In the genomic region with DNA sequence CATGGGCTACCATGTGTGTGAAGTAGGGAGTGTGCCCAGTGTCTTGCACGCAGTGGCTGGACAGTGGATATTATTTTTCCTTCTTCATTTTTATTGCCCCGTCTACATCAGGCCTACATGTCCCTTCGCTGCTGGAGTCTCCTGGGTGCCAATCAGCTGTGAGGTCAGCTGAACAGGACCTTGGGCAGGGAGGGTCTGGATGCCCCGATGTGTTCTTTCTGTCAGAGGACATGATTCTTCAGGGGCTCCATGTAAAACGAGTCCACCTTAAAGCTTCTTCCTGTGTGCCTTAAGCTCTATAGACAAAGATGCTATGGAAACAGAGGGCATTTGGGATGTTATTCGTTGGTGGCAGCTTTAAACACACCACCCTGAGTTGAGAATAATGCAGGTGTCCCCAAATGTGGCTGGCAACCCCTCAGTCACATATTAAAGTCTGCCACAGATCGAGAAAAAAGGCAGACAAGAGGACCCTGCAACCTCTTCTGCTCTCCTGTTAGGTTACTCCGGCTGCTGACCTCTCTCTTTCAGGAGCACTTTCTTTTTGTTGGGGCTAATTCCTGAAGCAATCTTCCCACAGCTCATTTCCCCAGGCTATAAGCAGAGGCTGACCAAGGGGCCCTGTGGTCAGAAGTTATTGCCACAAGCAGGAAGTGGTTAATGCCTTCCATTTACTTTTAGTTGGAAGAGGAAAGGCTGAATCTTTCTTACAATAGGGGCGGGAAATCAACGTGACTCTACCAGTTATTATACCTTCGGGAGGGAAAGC, we compare ENCODE assay signal across 1 cellular context.
TF ChIP-seq lines count a peak whose summit lies in the region.

No MANE protein-coding gene starts in this region.

TF ChIP-seq in K562, 482 proteins besides CTCF, POLR2A, EP300 and RAD21:
- TF ChIP-seq GABPA (tag; conservative IDR thresholded peaks at IDR 0.05; ENCODE audit: low read depth) (peak; percentile 63), RNF2 (IDR thresholded peaks at IDR 0.05) (peak; percentile 46; the same call in 1 of the 2 replicates)
- TF ChIP-seq, protein P1, sequence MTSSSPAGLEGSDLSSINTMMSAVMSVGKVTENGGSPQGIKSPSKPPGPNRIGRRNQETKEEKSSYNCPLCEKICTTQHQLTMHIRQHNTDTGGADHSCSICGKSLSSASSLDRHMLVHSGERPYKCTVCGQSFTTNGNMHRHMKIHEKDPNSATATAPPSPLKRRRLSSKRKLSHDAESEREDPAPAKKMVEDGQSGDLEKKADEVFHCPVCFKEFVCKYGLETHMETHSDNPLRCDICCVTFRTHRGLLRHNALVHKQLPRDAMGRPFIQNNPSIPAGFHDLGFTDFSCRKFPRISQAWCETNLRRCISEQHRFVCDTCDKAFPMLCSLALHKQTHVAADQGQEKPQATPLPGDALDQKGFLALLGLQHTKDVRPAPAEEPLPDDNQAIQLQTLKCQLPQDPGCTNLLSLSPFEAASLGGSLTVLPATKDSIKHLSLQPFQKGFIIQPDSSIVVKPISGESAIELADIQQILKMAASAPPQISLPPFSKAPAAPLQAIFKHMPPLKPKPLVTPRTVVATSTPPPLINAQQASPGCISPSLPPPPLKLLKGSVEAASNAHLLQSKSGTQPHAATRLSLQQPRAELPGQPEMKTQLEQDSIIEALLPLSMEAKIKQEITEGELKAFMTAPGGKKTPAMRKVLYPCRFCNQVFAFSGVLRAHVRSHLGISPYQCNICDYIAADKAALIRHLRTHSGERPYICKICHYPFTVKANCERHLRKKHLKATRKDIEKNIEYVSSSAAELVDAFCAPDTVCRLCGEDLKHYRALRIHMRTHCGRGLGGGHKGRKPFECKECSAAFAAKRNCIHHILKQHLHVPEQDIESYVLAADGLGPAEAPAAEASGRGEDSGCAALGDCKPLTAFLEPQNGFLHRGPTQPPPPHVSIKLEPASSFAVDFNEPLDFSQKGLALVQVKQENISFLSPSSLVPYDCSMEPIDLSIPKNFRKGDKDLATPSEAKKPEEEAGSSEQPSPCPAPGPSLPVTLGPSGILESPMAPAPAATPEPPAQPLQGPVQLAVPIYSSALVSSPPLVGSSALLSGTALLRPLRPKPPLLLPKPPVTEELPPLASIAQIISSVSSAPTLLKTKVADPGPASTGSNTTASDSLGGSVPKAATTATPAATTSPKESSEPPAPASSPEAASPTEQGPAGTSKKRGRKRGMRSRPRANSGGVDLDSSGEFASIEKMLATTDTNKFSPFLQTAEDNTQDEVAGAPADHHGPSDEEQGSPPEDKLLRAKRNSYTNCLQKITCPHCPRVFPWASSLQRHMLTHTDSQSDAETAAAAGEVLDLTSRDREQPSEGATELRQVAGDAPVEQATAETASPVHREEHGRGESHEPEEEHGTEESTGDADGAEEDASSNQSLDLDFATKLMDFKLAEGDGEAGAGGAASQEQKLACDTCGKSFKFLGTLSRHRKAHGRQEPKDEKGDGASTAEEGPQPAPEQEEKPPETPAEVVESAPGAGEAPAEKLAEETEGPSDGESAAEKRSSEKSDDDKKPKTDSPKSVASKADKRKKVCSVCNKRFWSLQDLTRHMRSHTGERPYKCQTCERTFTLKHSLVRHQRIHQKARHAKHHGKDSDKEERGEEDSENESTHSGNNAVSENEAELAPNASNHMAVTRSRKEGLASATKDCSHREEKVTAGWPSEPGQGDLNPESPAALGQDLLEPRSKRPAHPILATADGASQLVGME (CRISPR knock-in tag; IDR thresholded peaks at IDR 0.05): no peak
